25 cellular contexts compared by ENCODE assay signal in genomic region chr9:89171231-89171630, GRCh38. TPM values are rescaled to one million over a fixed set of nuclear protein-coding genes. Genes with fewer than 3 reads are reported as not detected.
DNase-seq lines count a peak whose midpoint lies in the region; ATAC-seq, FAIRE-seq and TF ChIP-seq lines count a peak whose summit lies in the region.
"Had no signal": no experiment of that assay in that cellular context is flagged by ENCODE, and none has a peak within 500 bp of the region (broad histone marks: within the 10 kb centered on the region; RNA-seq: fewer than 3 reads in every experiment).

No MANE protein-coding gene starts in this region.

- 39% methylated on average over 3 of the region's 3 CpGs for WGBS in liver
- WGBS in HepG2 (ENCODE audit: low lambda C conversion rate), result 7% methylated on average over 3 of the region's 3 CpGs

- no peaks in the 10 kb centered on the region for H4K20me1 ChIP-seq in HepG2 (ENCODE audit: insufficient read depth, low read length)
- H4K20me1 ChIP-seq: BLaER1 treated with 17β-estradiol and CSF1 and Interleukin-3, amounts not matched to agents 10 nM and 100 nM had no signal

- TF ChIP-seq EP300 in HepG2 (IDR thresholded peaks at IDR 0.05; ENCODE audit: low read depth in 2 of 2, low read length in 2 of 2) (no peak), HepG2 (CRISPR knock-in tag; IDR thresholded peaks at IDR 0.05; ENCODE audit: borderline replicate concordance) (no peak)

- POLR2A ChIA-PET in HepG2 (lab: Yijun Ruan, JAX), result no interaction called here

- peaks cover 0 to 5% (median 4%) of the 10 kb centered on the region in 4 donors for H3K4me1 ChIP-seq in liver (ENCODE audit: control insufficient read depth in 4 of 4, insufficient read depth in 4 of 4, low read length in 3 of 4)
- 0 out of 2 replicates have a peak, but pooled peaks cover 7% of the 10 kb centered on the region for H3K4me1 ChIP-seq in HepG2 (ENCODE audit: insufficient read depth, low read length)
- no peaks in the 10 kb centered on the region for H3K4me1 ChIP-seq in rectal smooth muscle tissue (ENCODE audit: control insufficient read depth, insufficient read depth, low read length)
- H3K4me1 ChIP-seq in vagina, result peaks cover 52% of the 10 kb centered on the region
- H3K4me1 ChIP-seq: A549; BLaER1 treated with 17β-estradiol and CSF1 and Interleukin-3, amounts not matched to agents 10 nM and 100 nM had no signal

- ATAC-seq in HepG2 (no peak), left lobe of liver (peak; percentile 74)
- ATAC-seq: GM12878 had no signal

- no peak overlapping the region for H3K27ac ChIP-seq in liver (ENCODE audit: low read depth in 1 of 2, low read length in 2 of 2)
- no peak overlapping the region for H3K27ac ChIP-seq in HepG2 (ENCODE audit: extremely low read length, insufficient read depth, low read length)
- peak overlapping the region; percentile 21 for H3K27ac ChIP-seq in rectal smooth muscle tissue (ENCODE audit: low read depth, low read length)
- peak overlapping the region; percentile 69 for H3K27ac ChIP-seq in vagina
- H3K27ac ChIP-seq: A549; BLaER1 treated with 17β-estradiol and CSF1 and Interleukin-3, amounts not matched to agents 10 nM and 100 nM; GM23248 had no signal

- no peaks in the 10 kb centered on the region for H3K79me2 ChIP-seq in HepG2 (ENCODE audit: insufficient read depth, low read length)

- peaks cover 0 to 4% (median 0%) of the 10 kb centered on the region in 4 donors for H3K27me3 ChIP-seq in liver (ENCODE audit: control insufficient read depth in 4 of 4, insufficient read depth in 4 of 4, low read length in 3 of 4)
- peaks cover 0 to 7% of the 10 kb centered on the region in 2 experiments; a peak in 2 of 5 replicates for H3K27me3 ChIP-seq in HepG2 (ENCODE audit: control insufficient read depth in 1 of 2, insufficient read depth in 2 of 2, low read length in 2 of 2)
- H3K27me3 ChIP-seq in rectal smooth muscle tissue (ENCODE audit: control insufficient read depth, insufficient read depth, low read length), result peaks cover 2% of the 10 kb centered on the region
- H3K27me3 ChIP-seq in vagina, result no peaks in the 10 kb centered on the region
- H3K27me3 ChIP-seq: BE2C had no signal

- DNase-seq in HepG2 (ENCODE audit: low spot score) (no peak), left lobe of liver (ENCODE audit: low spot score) (no peak), vagina (ENCODE audit: extremely low spot score in 2 of 2) (no peak), cerebellar cortex (ENCODE audit: low spot score) (no peak), medulla oblongata (ENCODE audit: extremely low spot score) (no peak)
- no peak for DNase-seq in stimulated activated CD4-positive, alpha-beta T cell treated with anti-CD3 and anti-CD28 coated beads, Interleukin-4, amount 100 ng/mL, for 4 hours
- DNase-seq: 8988T; AML-193; BE2C; CD4-positive, alpha-beta T cell; CD8-positive, alpha-beta memory T cell; DMS 273 treated with DMSO at 0.1 percent for 48 hours; DMS79; EL; GDM1; GM23248 had no signal

- no TSS peak for BruUV-seq in HepG2 (replicated peaks; lab: Mats Ljungman, UMichigan)

- H3K9me3 ChIP-seq in liver (ENCODE audit: control insufficient read depth in 4 of 4, low read length in 3 of 4), result no peaks in the 10 kb centered on the region
- no peaks in the 10 kb centered on the region for H3K9me3 ChIP-seq in HepG2 (ENCODE audit: low read length)
- no peaks in the 10 kb centered on the region for H3K9me3 ChIP-seq in vagina
- H3K9me3 ChIP-seq: A549; BE2C; BLaER1 treated with 17β-estradiol and CSF1 and Interleukin-3, amounts not matched to agents 10 nM and 100 nM had no signal

- no peak overlapping the region for H3K4me3 ChIP-seq in liver (ENCODE audit: low read depth in 1 of 3, low read length in 3 of 3)
- no peak overlapping the region for H3K4me3 ChIP-seq in HepG2 (replicated peaks in 1 of 3; ENCODE audit: insufficient read depth in 1 of 3, low read depth in 2 of 3, low read length in 3 of 3)
- H3K4me3 ChIP-seq in rectal smooth muscle tissue (ENCODE audit: low read length), result no peak overlapping the region
- H3K4me3 ChIP-seq in vagina, result no peak overlapping the region
- H3K4me3 ChIP-seq: A549; BLaER1 treated with 17β-estradiol and CSF1 and Interleukin-3, amounts not matched to agents 10 nM and 100 nM; GM12878; GM23248 had no signal

- in situ Hi-C loops in HepG2 (cut with HindIII; ENCODE audit: extremely low pct_ligation_motif_present, low pct_unique_long_range_greater_than_20kb), result no loop called here

- no peak for FAIRE-seq in HepG2 (lab: Jason Lieb, UNC)
- FAIRE-seq: A549, D721Med, GM12878, GM19239, H1 had no signal

- H3K36me3 ChIP-seq in liver (ENCODE audit: control insufficient read depth in 4 of 4, insufficient read depth in 3 of 4, low read depth in 1 of 4, low read length in 3 of 4) (no peaks in the 10 kb centered on the region), HepG2 (replicated peaks in 1 of 2; ENCODE audit: control insufficient read depth in 1 of 2, insufficient read depth in 2 of 2, low read length in 2 of 2) (no peaks in the 10 kb centered on the region), rectal smooth muscle tissue (ENCODE audit: control insufficient read depth, insufficient read depth, low read length) (no peaks in the 10 kb centered on the region), vagina (no peaks in the 10 kb centered on the region)
- H3K36me3 ChIP-seq: BLaER1 treated with 17β-estradiol and CSF1 and Interleukin-3, amounts not matched to agents 10 nM and 100 nM had no signal

- CTCF ChIA-PET in HepG2 (lab: Yijun Ruan, JAX; ENCODE audit: low intra/inter-chr PET ratio, low total read pairs), result interaction anchor here (1.2 kb wide), 1 partner anchor 107 kb away, joined by 3 read pairs; no protein-coding TSS in a partner anchor

- H3K4me2 ChIP-seq in HepG2 (ENCODE audit: low read depth, low read length), result no peak overlapping the region
- H3K4me2 ChIP-seq: A549; BLaER1 treated with 17β-estradiol and CSF1 and Interleukin-3, amounts not matched to agents 10 nM and 100 nM had no signal

- no peak for TF ChIP-seq RAD21 in liver (IDR thresholded peaks at IDR 0.05)
- TF ChIP-seq RAD21 in HepG2 (CRISPR knock-in tag; IDR thresholded peaks at IDR 0.05), result no peak

- TF ChIP-seq CTCF in liver (IDR thresholded peaks at IDR 0.05; ENCODE audit: low read depth, low read length, missing input control), result no peak
- no peak for TF ChIP-seq CTCF in HepG2 (CRISPR knock-in tag; IDR thresholded peaks at IDR 0.05)
- TF ChIP-seq CTCF in vagina (IDR thresholded peaks at IDR 0.05), result no peak

- H2AFZ ChIP-seq in HepG2 (ENCODE audit: low read length), result no peak overlapping the region
- H2AFZ ChIP-seq: GM23248 had no signal

- no peak overlapping the region for H3K9ac ChIP-seq in liver (ENCODE audit: low read depth in 1 of 2, low read length in 2 of 2)
- H3K9ac ChIP-seq in HepG2 (ENCODE audit: insufficient read depth, low read depth, low read length), result no peak overlapping the region
- H3K9ac ChIP-seq in rectal smooth muscle tissue (ENCODE audit: low read length), result no peak overlapping the region
- H3K9ac ChIP-seq: BLaER1 treated with 17β-estradiol and CSF1 and Interleukin-3, amounts not matched to agents 10 nM and 100 nM; GM23248 had no signal

- intact Hi-C loops in HepG2 (cut with micrococcal nuclease; ENCODE audit: unreplicated experiment) (loop anchor here (1.0 kb wide), 1 partner anchor 108 kb away; no protein-coding TSS in a partner anchor), vagina (cut with DNase I) (loop anchor here (10.0 kb wide), 2 partner anchors 96 to 146 kb away; no protein-coding TSS in a partner anchor)

- TF ChIP-seq POLR2A in HepG2 (IDR thresholded peaks at IDR 0.05; ENCODE audit: insufficient read depth in 1 of 2, low read depth in 2 of 2, low read length in 2 of 2) (no peak), vagina (IDR thresholded peaks at IDR 0.05) (no peak)

TF ChIP-seq in liver, 16 proteins besides CTCF, POLR2A, EP300 and RAD21 (continues in another document):
- no peak for TF ChIP-seq JUND (IDR thresholded peaks at IDR 0.05)
- peak; percentile 22 to 39 for TF ChIP-seq HNF4A (conservative IDR thresholded peaks at IDR 0.05)
- TF ChIP-seq EGR1 (IDR thresholded peaks at IDR 0.05; ENCODE audit: low read depth in 2 of 2), result no peak
- TF ChIP-seq SP1 (IDR thresholded peaks at IDR 0.05), result no peak

TF ChIP-seq in HepG2, 621 proteins besides CTCF, POLR2A, EP300 and RAD21 (continues in another document):
- TF ChIP-seq ISX (CRISPR knock-in tag; conservative IDR thresholded peaks at IDR 0.05), result no peak
- TF ChIP-seq NKX3-1 (CRISPR knock-in tag; IDR thresholded peaks at IDR 0.05), result no peak
- no peak for TF ChIP-seq ZBTB1 (CRISPR knock-in tag; IDR thresholded peaks at IDR 0.05; ENCODE audit: borderline replicate concordance)
- no peak for TF ChIP-seq SNAPC2 (CRISPR knock-in tag; IDR thresholded peaks at IDR 0.05)

RNA-seq across cellular contexts. Expression of gene SHC3, which starts 7.4 kb away (rescaled TPM):
- under 1 TPM; 0.05 to 0.08 TPM for total RNA-seq in liver
- under 1 TPM; 0.03 TPM for polyA plus RNA-seq in liver
- total RNA-seq in HepG2 (2016; rRNA removed; fragmentation: Illumina TruSeq; extraction: Trizol), result 0.89 and 1.1 TPM in 2 replicates
- total RNA-seq in HepG2 (2016; cell fraction: cytosol; rRNA removed; fragmentation: Illumina TruSeq; extraction: Trizol; ENCODE audit: low read depth), result 0.26 and 0.71 TPM in 2 replicates
- 0.97 and 1.2 TPM in 2 replicates for total RNA-seq in HepG2 (2016; cell fraction: insoluble cytoplasmic fraction; rRNA removed; fragmentation: Illumina TruSeq; extraction: Trizol)
- 0.38 and 0.49 TPM in 2 replicates for total RNA-seq in HepG2 (2016; cell fraction: membrane; rRNA removed; fragmentation: Illumina TruSeq; extraction: Trizol)
- total RNA-seq in HepG2 (2016; cell fraction: nucleus; rRNA removed; fragmentation: Illumina TruSeq; extraction: Trizol), result 0.69 and 1.0 TPM in 2 replicates
- polyA plus RNA-seq in HepG2 (2011; rRNA removed), result 0.09 and 0.12 TPM in 2 replicates
- 0.07 and 0.10 TPM in 2 replicates for polyA plus RNA-seq in HepG2 (2011; cell fraction: cytosol; rRNA removed)
- 0.39 and 0.42 TPM in 2 replicates for polyA plus RNA-seq in HepG2 (2011; cell fraction: nucleus; rRNA removed)
- 0.04 and 0.20 TPM in 2 replicates for polyA plus RNA-seq in HepG2 (2012)
- 0.06 and 0.20 TPM in 2 replicates for polyA plus RNA-seq in HepG2 (2016; cell fraction: cytosol; fragmentation: Illumina TruSeq; extraction: Trizol; ENCODE audit: low read depth)
- polyA plus RNA-seq in HepG2 (2016; cell fraction: insoluble cytoplasmic fraction; fragmentation: Illumina TruSeq; extraction: Trizol; ENCODE audit: low read depth), result 0.45 and 0.52 TPM in 2 replicates
- 0.11 and 0.20 TPM in 2 replicates for polyA plus RNA-seq in HepG2 (2016; cell fraction: membrane; fragmentation: Illumina TruSeq; extraction: Trizol; ENCODE audit: low read depth)
- 1.3 and 1.7 TPM in 2 replicates for polyA plus RNA-seq in HepG2 (2016; cell fraction: nucleus; fragmentation: Illumina TruSeq; extraction: Trizol; ENCODE audit: insufficient read depth, low read depth)
- 0.36 and 1.1 TPM in 2 replicates for polyA minus RNA-seq in HepG2 (2011; rRNA and poly(A)+ RNA removed; ENCODE audit: low replicate concordance)
- polyA minus RNA-seq in HepG2 (2011; cell fraction: cytosol; rRNA and poly(A)+ RNA removed), result 0.09 and 0.20 TPM in 2 replicates
- polyA minus RNA-seq in HepG2 (2011; cell fraction: nucleus; rRNA and poly(A)+ RNA removed), result 0.25 and 0.26 TPM in 2 replicates
- 0.10 TPM for total RNA-seq in left lobe of liver
- 6.1 TPM for total RNA-seq in vagina
- total RNA-seq: CD4-positive, alpha-beta T cell; CD8-positive, alpha-beta memory T cell had no signal
- polyA plus RNA-seq: CD14-positive monocyte; CD8-positive, alpha-beta memory T cell had no signal

Comparison
In these comparisons a context has a peak if more than half of its experiments do, and no peak if none do; other contexts are left out.
1. H3K27ac ChIP-seq: peak in rectal smooth muscle tissue (single experiment) and vagina (single experiment); none in liver (0 of 2) and HepG2 (single experiment).